In the genomic region with DNA sequence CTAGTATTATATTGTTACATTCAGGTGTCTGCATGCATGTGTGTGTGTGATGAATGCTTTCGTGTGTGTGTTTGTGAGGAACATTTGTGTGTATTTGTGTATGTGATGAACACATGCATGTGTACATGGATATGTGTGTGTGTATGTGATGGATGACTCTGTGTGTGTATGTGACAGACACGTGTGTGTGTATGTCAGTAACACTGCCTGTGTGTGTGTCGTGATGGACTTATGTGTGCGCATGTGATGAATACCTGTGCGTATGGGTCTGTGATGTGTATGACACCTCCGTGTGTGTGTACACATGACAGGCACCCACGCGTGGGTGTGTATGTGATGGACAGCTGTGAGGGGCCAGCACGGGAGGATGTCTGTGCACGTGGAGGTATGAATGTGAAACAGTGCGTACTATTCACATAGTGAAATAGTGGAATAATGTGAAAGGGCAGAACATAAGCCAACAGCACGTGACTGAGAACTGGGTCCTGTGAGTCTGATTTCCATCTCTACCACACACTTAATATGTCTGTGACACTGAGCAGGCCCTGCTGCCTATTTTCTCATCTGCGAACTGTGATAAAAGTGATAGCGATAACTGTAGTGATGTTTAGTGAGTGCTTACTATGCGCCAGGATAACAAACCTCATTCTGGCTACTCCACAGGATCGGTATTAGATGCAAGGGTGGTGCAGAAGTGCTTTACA, we compare ENCODE assay signal across 16 cellular contexts. TPM values are rescaled to one million over a fixed set of nuclear protein-coding genes. Genes with fewer than 3 reads are reported as not detected.
"Had no signal": no experiment of that assay in that cellular context is flagged by ENCODE, and none has a peak within 500 bp of the region (broad histone marks: within the 10 kb centered on the region; RNA-seq: fewer than 3 reads in every experiment).

No MANE protein-coding gene starts in this region.

- H3K9me3 Mint-ChIP-seq: activated naive CD4-positive, alpha-beta T cell treated with anti-CD3 and anti-CD28 coated beads, Interleukin-2, amount 10 ng/mL, durations not matched to agents 7 days and 5 days; memory B cell; natural killer cell; T-helper 2 cell treated with Interferon-gamma antibody and Interleukin-4, amounts not matched to agents 5 μg/mL and 100 μg/mL, for 36 hours had no signal

- H3K4me1 ChIP-seq: colonic mucosa, gastroesophageal sphincter, left ventricle myocardium inferior, psoas muscle, right lobe of liver, spleen, uterus had no signal

- ATAC-seq: gastroesophageal sphincter, natural killer cell, psoas muscle, right lobe of liver had no signal

- H3K27me3 ChIP-seq: colonic mucosa, right lobe of liver, uterus had no signal

- H3K4me3 Mint-ChIP-seq: activated naive CD4-positive, alpha-beta T cell treated with anti-CD3 and anti-CD28 coated beads, Interleukin-2, amount 10 ng/mL, durations not matched to agents 7 days and 5 days; memory B cell; natural killer cell; T-helper 2 cell treated with Interferon-gamma antibody and Interleukin-4, amounts not matched to agents 5 μg/mL and 100 μg/mL, for 36 hours had no signal

- H3K36me3 Mint-ChIP-seq: activated naive CD4-positive, alpha-beta T cell treated with anti-CD3 and anti-CD28 coated beads, Interleukin-2, amount 10 ng/mL, durations not matched to agents 7 days and 5 days; memory B cell; natural killer cell had no signal

- FAIRE-seq: kidney had no signal

- H3K27me3 Mint-ChIP-seq: activated naive CD4-positive, alpha-beta T cell treated with anti-CD3 and anti-CD28 coated beads, Interleukin-2, amount 10 ng/mL, durations not matched to agents 7 days and 5 days had no signal

- H3K9me3 ChIP-seq: colonic mucosa, gastroesophageal sphincter, left ventricle myocardium inferior, psoas muscle, right lobe of liver, spleen, uterus had no signal

- H3K4me3 ChIP-seq: colonic mucosa, gastroesophageal sphincter, left ventricle myocardium inferior, psoas muscle, right lobe of liver, spleen, uterus had no signal

- H3K27ac ChIP-seq: colonic mucosa, gastroesophageal sphincter, left ventricle myocardium inferior, psoas muscle, right lobe of liver, spleen, uterus had no signal

- DNase-seq: activated CD4-positive, alpha-beta T cell treated with anti-CD3 and anti-CD28 coated beads for 1 hour; activated naive CD4-positive, alpha-beta T cell treated with anti-CD3 and anti-CD28 coated beads, Interleukin-2, amount 10 ng/mL, durations not matched to agents 7 days and 5 days; colonic mucosa; effector memory CD4-positive, alpha-beta T cell; kidney; left ventricle myocardium inferior; natural killer cell; psoas muscle; spleen; uterus had no signal

- H3K36me3 ChIP-seq: colonic mucosa, gastroesophageal sphincter, left ventricle myocardium inferior, right lobe of liver, spleen, uterus had no signal

- H3K4me1 Mint-ChIP-seq: natural killer cell had no signal

- H3K27ac Mint-ChIP-seq: activated naive CD4-positive, alpha-beta T cell treated with anti-CD3 and anti-CD28 coated beads, Interleukin-2, amount 10 ng/mL, durations not matched to agents 7 days and 5 days; memory B cell; natural killer cell; T-helper 2 cell treated with Interferon-gamma antibody and Interleukin-4, amounts not matched to agents 5 μg/mL and 100 μg/mL, for 36 hours had no signal

RNA-seq across cellular contexts. Expression of a gene that starts 41.8 kb away (rescaled TPM):
- total RNA-seq: activated CD8-positive, alpha-beta memory T cell treated with anti-CD3 and anti-CD28 coated beads for 36 hours; epithelial cell of proximal tubule had no signal
